Comparison of ENCODE assay signal across 1 cellular context in the genomic region with DNA sequence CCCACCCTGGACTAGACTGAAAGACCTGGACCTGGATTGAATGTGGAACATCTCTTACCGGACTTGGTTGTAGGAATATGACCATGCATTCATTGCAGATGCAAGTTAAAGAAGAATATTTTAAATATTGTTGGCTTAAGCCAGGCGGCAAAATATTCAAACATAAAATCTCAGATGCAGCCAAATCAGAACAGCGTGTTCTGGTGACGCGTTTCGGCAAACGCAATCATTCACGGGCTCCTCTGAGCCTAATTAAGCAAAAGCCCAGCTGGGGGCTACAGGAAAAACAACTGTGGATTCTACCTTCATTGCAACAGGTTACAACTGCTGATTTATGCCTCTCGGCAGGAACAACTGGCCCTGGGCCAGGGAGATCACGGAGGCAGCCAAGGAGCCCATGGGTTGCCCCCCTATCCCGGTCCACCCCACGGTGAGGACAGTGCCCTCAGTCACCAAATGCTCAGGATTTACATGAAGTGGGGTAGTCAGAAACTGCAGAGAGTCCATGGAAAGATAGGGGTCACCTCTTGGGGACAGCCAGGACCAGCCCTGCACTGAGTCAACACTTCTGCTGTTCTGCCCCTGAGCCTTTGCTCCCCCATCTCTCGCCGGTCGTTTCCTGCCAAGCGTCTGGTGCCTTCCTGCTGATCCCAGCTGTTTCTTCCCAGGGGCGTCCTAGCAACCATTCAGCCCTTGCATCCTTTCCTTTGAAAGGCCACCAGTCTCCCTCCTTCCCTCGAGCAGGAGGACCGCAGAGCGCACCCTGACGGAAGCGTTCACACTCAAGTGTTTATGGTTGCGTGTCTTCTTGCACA.
A peak's percentile ranks its signal among the peaks of the same experiment; 100 is the strongest.
TF ChIP-seq lines count a peak whose summit lies in the region.

No MANE protein-coding gene starts in this region.

TF ChIP-seq in GM12878, 131 proteins besides CTCF, POLR2A, EP300 and RAD21:
- TF ChIP-seq CREB1 (IDR thresholded peaks at IDR 0.05; ENCODE audit: low read depth) = no peak
- TF ChIP-seq EED (IDR thresholded peaks at IDR 0.05; ENCODE audit: low read depth) = 0 out of 2 replicates have a peak, but pooled peaks have one; percentile 44
- TF ChIP-seq ZNF687 (IDR thresholded peaks at IDR 0.05) = peak; percentile 33; the same call in 1 of the 2 replicates
